ENCODE assay signal across 12 cellular contexts in genomic region chr1:27010226-27010994, GRCh38. TPM values are rescaled to one million over a fixed set of nuclear protein-coding genes. Genes with fewer than 3 reads are reported as not detected.
A peak's percentile ranks its signal among the peaks of the same experiment; 100 is the strongest.
DNase-seq lines count a peak whose midpoint lies in the region; ATAC-seq and TF ChIP-seq lines count a peak whose summit lies in the region.
"Had no signal": no experiment of that assay in that cellular context is flagged by ENCODE, and none has a peak within 500 bp of the region (broad histone marks: within the 10 kb centered on the region; RNA-seq: fewer than 3 reads in every experiment).

No MANE protein-coding gene starts in this region.

- H3K27ac ChIP-seq in cardiac muscle cell, result peak overlapping the region; percentile 5
- H3K27ac ChIP-seq in endodermal cell (ENCODE audit: low read depth, low read length), result no peak overlapping the region
- peak overlapping the region; percentile 40 to 50 for H3K27ac ChIP-seq in mucosa of rectum (ENCODE audit: low read depth in 2 of 2, low read length in 2 of 2)
- H3K27ac ChIP-seq in urinary bladder (ENCODE audit: low read depth), result peak overlapping the region; percentile 16
- peak overlapping the region in 2 of 4 donors; percentile 66 to 83 for H3K27ac ChIP-seq in tibial nerve
- H3K27ac ChIP-seq: neutrophil had no signal

- H3K27ac Mint-ChIP-seq in endodermal cell, result peak overlapping the region; percentile 85
- H3K27ac Mint-ChIP-seq: T-helper 17 cell had no signal

- no peaks in the 10 kb centered on the region for H3K27me3 ChIP-seq in cardiac muscle cell
- no peaks in the 10 kb centered on the region for H3K27me3 ChIP-seq in endodermal cell (ENCODE audit: control insufficient read depth, insufficient read depth, low read length, poor library complexity, severe bottlenecking)
- H3K27me3 ChIP-seq in mucosa of rectum (ENCODE audit: control insufficient read depth in 2 of 2, insufficient read depth in 2 of 2, low read length in 2 of 2), result no peaks in the 10 kb centered on the region
- H3K27me3 ChIP-seq in tibial nerve, result no peaks in the 10 kb centered on the region

- intact Hi-C loops in left cardiac atrium (cut with DNase I), result no loop called here

- 57 to 62% methylated on average over 3 to 5 of the region's 5 CpGs for WGBS in endodermal cell (ENCODE audit: insufficient coverage in 1 of 2, insufficient read length in 1 of 2), 2 experiments
- WGBS in urinary bladder, result 51% methylated on average over 5 of the region's 5 CpGs
- WGBS in tibial nerve, 2 donors, result 78 to 80% methylated on average over 5 of the region's 5 CpGs

- H3K4me3 Mint-ChIP-seq in endodermal cell, result peak overlapping the region; percentile 74

- H3K9ac ChIP-seq in endodermal cell (ENCODE audit: extremely low read depth, low read length, poor library complexity, severe bottlenecking) (peak overlapping the region; percentile 69), mucosa of rectum (ENCODE audit: low read depth in 1 of 2, low read length in 2 of 2) (peak overlapping the region in 1 of 2 donors; percentile 3)

- no peaks in the 10 kb centered on the region for H3K36me3 ChIP-seq in cardiac muscle cell
- H3K36me3 ChIP-seq in endodermal cell (ENCODE audit: control insufficient read depth, insufficient read depth, low read length), result peaks cover 13% of the 10 kb centered on the region
- H3K36me3 ChIP-seq in mucosa of rectum (ENCODE audit: control insufficient read depth in 2 of 2, insufficient read depth in 2 of 2, low read length in 2 of 2), result no peaks in the 10 kb centered on the region
- no peaks in the 10 kb centered on the region for H3K36me3 ChIP-seq in urinary bladder (ENCODE audit: insufficient read depth)
- H3K36me3 ChIP-seq in tibial nerve, result peaks cover 0 to 7% (median 0%) of the 10 kb centered on the region in 3 donors
- H3K36me3 ChIP-seq: neutrophil had no signal

- no peaks in the 10 kb centered on the region for H3K27me3 Mint-ChIP-seq in endodermal cell (ENCODE audit: insufficient read depth)

- H3K9me3 ChIP-seq in cardiac muscle cell (ENCODE audit: low read depth) (no peaks in the 10 kb centered on the region), endodermal cell (ENCODE audit: control insufficient read depth, low read length) (no peaks in the 10 kb centered on the region), mucosa of rectum (ENCODE audit: control insufficient read depth in 2 of 2, low read length in 2 of 2) (no peaks in the 10 kb centered on the region), tibial nerve (no peaks in the 10 kb centered on the region)
- H3K9me3 ChIP-seq: neutrophil had no signal

- no peaks in the 10 kb centered on the region for H3K9me3 Mint-ChIP-seq in endodermal cell

- H3K4me1 Mint-ChIP-seq in endodermal cell, result peaks cover 38% of the 10 kb centered on the region

- DNase-seq in cardiac muscle cell (ENCODE audit: low read depth in 1 of 2, low spot score in 1 of 2), result no peak
- no peak for DNase-seq in left cardiac atrium
- no peak for DNase-seq in endodermal cell
- DNase-seq in tibial nerve (ENCODE audit: low spot score in 2 of 2), result no peak
- DNase-seq in stimulated activated CD8-positive, alpha-beta memory T cell treated with anti-CD3 and anti-CD28 coated beads, Interleukin-4, amount 100 ng/mL, for 48 hours, result no peak
- DNase-seq in activated CD4-positive, alpha-beta T cell treated with anti-CD3 and anti-CD28 coated beads for 4 hours, result no peak
- DNase-seq: activated CD8-positive, alpha-beta memory T cell treated with anti-CD3 and anti-CD28 coated beads, Interleukin-2, amount 50 U/mL, for 4 hours; T-helper 17 cell had no signal

- no peak for TF ChIP-seq POLR2A in tibial nerve (IDR thresholded peaks at IDR 0.05)

- H3K36me3 Mint-ChIP-seq in endodermal cell (ENCODE audit: low read depth), result peaks cover 8% of the 10 kb centered on the region

- no peak for ATAC-seq in left cardiac atrium
- ATAC-seq: T-helper 17 cell had no signal

- H3K4me1 ChIP-seq in cardiac muscle cell (ENCODE audit: low read depth) (peaks cover 9% of the 10 kb centered on the region), endodermal cell (ENCODE audit: control insufficient read depth, insufficient read depth, low read length) (peaks cover 19% of the 10 kb centered on the region), mucosa of rectum (ENCODE audit: control insufficient read depth in 2 of 2, insufficient read depth in 2 of 2, low read length in 2 of 2) (peaks cover 17 to 29% of the 10 kb centered on the region in 2 donors), urinary bladder (ENCODE audit: insufficient read depth) (no peaks in the 10 kb centered on the region), tibial nerve (peaks cover 0 to 38% (median 4%) of the 10 kb centered on the region in 4 donors)

- H3K4me3 ChIP-seq in cardiac muscle cell (no peak overlapping the region), endodermal cell (ENCODE audit: low read length) (peak overlapping the region; percentile 81), mucosa of rectum (ENCODE audit: low read length in 2 of 2) (no peak overlapping the region), urinary bladder (ENCODE audit: low read depth, low read length) (no peak overlapping the region), tibial nerve (peak overlapping the region in 1 of 4 donors; percentile 57)

- no peak for TF ChIP-seq EP300 in tibial nerve (IDR thresholded peaks at IDR 0.05)

- no peak for TF ChIP-seq CTCF in cardiac muscle cell (IDR thresholded peaks at IDR 0.05; ENCODE audit: low read depth, low read length)
- no peak for TF ChIP-seq CTCF in endodermal cell (conservative IDR thresholded peaks at IDR 0.05)
- TF ChIP-seq CTCF in tibial nerve (IDR thresholded peaks at IDR 0.05), result no peak

RNA-seq across cellular contexts. Expression of gene TENT5B, which starts 2.2 kb away (rescaled TPM):
- 8.8 and 9.4 TPM in 2 replicates for total RNA-seq in cardiac muscle cell
- polyA plus RNA-seq in cardiac muscle cell, result 6.8 and 8.5 TPM in 2 replicates
- 10 to 100 TPM; 17.1 to 29.0 TPM for total RNA-seq in left cardiac atrium
- 10 to 100 TPM in 1 of 2 donors, 1 to 10 TPM in 1; 9.4 to 19.0 TPM for total RNA-seq in endodermal cell
- polyA plus RNA-seq in endodermal cell (2013, experiment 1 of 2), result 8.7 TPM
- polyA plus RNA-seq in endodermal cell (2013, experiment 2 of 2), result 7.7 TPM
- total RNA-seq in urinary bladder, result 5.8 TPM
- 102 TPM for polyA plus RNA-seq in urinary bladder
- total RNA-seq in tibial nerve, result 10 to 100 TPM; 11.7 to 36.3 (median 27.4) TPM
- total RNA-seq: T-helper 17 cell had no signal

RNA-seq across cellular contexts. Expression of gene TRNP1, which starts 16.9 kb away (rescaled TPM):
- total RNA-seq in cardiac muscle cell, result 61.7 and 63.7 TPM in 2 replicates
- 42.9 and 55.5 TPM in 2 replicates for polyA plus RNA-seq in cardiac muscle cell
- total RNA-seq in left cardiac atrium, result 10 to 100 TPM; 40.6 to 45.2 TPM
- 10 to 100 TPM; 14.3 to 21.2 TPM for total RNA-seq in endodermal cell
- 9.0 TPM for polyA plus RNA-seq in endodermal cell (2013, experiment 1 of 2)
- polyA plus RNA-seq in endodermal cell (2013, experiment 2 of 2), result 8.0 TPM
- 7.1 TPM for total RNA-seq in urinary bladder
- 31.4 TPM for polyA plus RNA-seq in urinary bladder
- total RNA-seq in tibial nerve, result 10 to 100 TPM; 15.0 to 55.7 (median 52.4) TPM

RNA-seq across cellular contexts. Expression of gene KDF1, which starts 50.1 kb away (rescaled TPM):
- total RNA-seq in cardiac muscle cell (0.63 and 0.67 TPM in 2 replicates), left cardiac atrium (under 1 TPM; 0.18 to 0.68 TPM), endodermal cell (10 to 100 TPM; 17.2 to 22.7 TPM), urinary bladder (2.3 TPM), tibial nerve (not detected)
- polyA plus RNA-seq in cardiac muscle cell (0.35 and 0.37 TPM in 2 replicates), urinary bladder (2.0 TPM)
- polyA plus RNA-seq in endodermal cell (2013, experiment 1 of 2), result 3.1 TPM
- polyA plus RNA-seq in endodermal cell (2013, experiment 2 of 2), result 2.4 TPM
- total RNA-seq: A172 had no signal
